ENCODE assay signal across 27 cellular contexts in the genomic region with DNA sequence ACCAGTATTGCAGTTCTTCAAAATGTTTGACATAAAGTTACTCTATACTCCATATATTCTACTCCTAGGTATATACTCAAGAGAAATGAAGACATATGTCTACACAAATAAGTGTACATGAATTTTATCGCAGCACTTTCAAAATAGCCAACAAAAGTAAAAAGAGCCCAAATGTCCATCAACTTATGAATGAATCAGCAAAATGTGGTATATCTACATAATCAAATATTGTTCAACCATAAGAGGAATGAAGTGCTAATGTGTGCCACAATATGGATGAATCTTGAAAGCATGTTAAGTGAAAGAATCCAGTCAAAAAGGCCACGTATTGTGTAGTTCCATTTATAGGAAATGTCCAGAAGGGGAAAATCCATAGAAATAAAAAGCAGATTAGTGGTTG.
"Had no signal": no experiment of that assay in that cellular context is flagged by ENCODE, and none has a peak within 500 bp of the region (broad histone marks: within the 10 kb centered on the region; RNA-seq: fewer than 3 reads in every experiment).

No MANE protein-coding gene starts in this region.

- FAIRE-seq: colon, endothelial cell of umbilical vein, islet of Langerhans, keratinocyte had no signal

- ATAC-seq: esophagus mucosa, gastrocnemius medialis, heart right ventricle, left cardiac atrium, left lung, left ventricle myocardium superior, lower lobe of right lung, mucosa of descending colon had no signal

- H3K4me3 Mint-ChIP-seq: mesothelial cell of epicardium, naive B cell had no signal

- H3K27ac ChIP-seq: coronary artery, dorsolateral prefrontal cortex, esophagus squamous epithelium, gastrocnemius medialis, heart right ventricle, left lung, lower lobe of right lung had no signal

- H3K27me3 ChIP-seq: dorsolateral prefrontal cortex, esophagus squamous epithelium, gastrocnemius medialis, heart right ventricle, left lung had no signal

- H3K4me1 Mint-ChIP-seq: naive B cell had no signal

- H3K36me3 Mint-ChIP-seq: naive B cell had no signal

- DNase-seq: dermis blood vessel endothelial cell; dorsolateral prefrontal cortex; effector CD4-positive, alpha-beta T cell; effector memory CD4-positive, alpha-beta T cell; erythroblast; esophagus squamous epithelium; foreskin fibroblast; foreskin melanocyte; gastrocnemius medialis; glutamatergic neuron; head of caudate nucleus; heart right ventricle; hippocampal formation; left cardiac atrium; left lung; left ventricle myocardium superior; lower lobe of right lung; mesenchymal stem cell; mucosa of descending colon; naive B cell had no signal

- H3K36me3 ChIP-seq: esophagus squamous epithelium, gastrocnemius medialis, heart right ventricle, left lung, lower lobe of right lung had no signal

- H3K4me1 ChIP-seq: esophagus squamous epithelium, gastrocnemius medialis, heart right ventricle, left lung, lower lobe of right lung had no signal

- H3K9me3 ChIP-seq: esophagus squamous epithelium, gastrocnemius medialis, left lung, lower lobe of right lung, mucosa of descending colon had no signal

- H3K4me3 ChIP-seq: coronary artery, dorsolateral prefrontal cortex, esophagus squamous epithelium, gastrocnemius medialis, heart right ventricle, left lung, lower lobe of right lung, mucosa of descending colon had no signal

- H3K27me3 Mint-ChIP-seq: naive B cell had no signal

- H3K9me3 Mint-ChIP-seq: naive B cell had no signal

- H3K27ac Mint-ChIP-seq: mesothelial cell of epicardium, naive B cell had no signal
